8 cellular contexts compared by ENCODE assay signal in genomic region chr18:22155584-22155983, GRCh38. TPM values are rescaled to one million over a fixed set of nuclear protein-coding genes. Genes with fewer than 3 reads are reported as not detected.
"Had no signal": no experiment of that assay in that cellular context is flagged by ENCODE, and none has a peak within 500 bp of the region (broad histone marks: within the 10 kb centered on the region; RNA-seq: fewer than 3 reads in every experiment).

No MANE protein-coding gene starts in this region.

- H3K4me3 Mint-ChIP-seq: IgD-negative memory B cell had no signal

- DNase-seq: IMR-90, KBM-7, KG1 had no signal

- H3K4me1 Mint-ChIP-seq: IgD-negative memory B cell had no signal

- H3K27ac ChIP-seq: HL-60, KMS-11 had no signal

- FAIRE-seq: HepG2, HTR-8/SVneo had no signal

- H3K4me2 ChIP-seq: KMS-11 had no signal

- H3K9ac ChIP-seq: KMS-11 had no signal

- H3K27ac Mint-ChIP-seq: IgD-negative memory B cell had no signal

- H3K36me3 Mint-ChIP-seq: IgD-negative memory B cell had no signal

- ATAC-seq: HepG2 had no signal

RNA-seq across cellular contexts. Expression of gene GATA6, which starts 13.8 kb away (rescaled TPM):
- polyA plus RNA-seq: IgD-negative memory B cell had no signal
